1 cellular context compared by ENCODE assay signal in genomic region chr16:10946308-10946707, GRCh38.
TF ChIP-seq lines count a peak whose summit lies in the region.

No MANE protein-coding gene starts in this region.

TF ChIP-seq in SK-N-SH treated with all-trans-retinoic acid at 6 μM for 48 hours, 23 proteins besides CTCF, POLR2A, EP300 and RAD21 (continued from another document):
- TF ChIP-seq, protein P1, sequence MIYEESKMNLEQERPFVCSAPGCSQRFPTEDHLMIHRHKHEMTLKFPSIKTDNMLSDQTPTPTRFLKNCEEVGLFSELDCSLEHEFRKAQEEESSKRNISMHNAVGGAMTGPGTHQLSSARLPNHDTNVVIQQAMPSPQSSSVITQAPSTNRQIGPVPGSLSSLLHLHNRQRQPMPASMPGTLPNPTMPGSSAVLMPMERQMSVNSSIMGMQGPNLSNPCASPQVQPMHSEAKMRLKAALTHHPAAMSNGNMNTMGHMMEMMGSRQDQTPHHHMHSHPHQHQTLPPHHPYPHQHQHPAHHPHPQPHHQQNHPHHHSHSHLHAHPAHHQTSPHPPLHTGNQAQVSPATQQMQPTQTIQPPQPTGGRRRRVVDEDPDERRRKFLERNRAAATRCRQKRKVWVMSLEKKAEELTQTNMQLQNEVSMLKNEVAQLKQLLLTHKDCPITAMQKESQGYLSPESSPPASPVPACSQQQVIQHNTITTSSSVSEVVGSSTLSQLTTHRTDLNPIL (CRISPR knock-in tag; IDR thresholded peaks at IDR 0.05; ENCODE audit: low read depth), result no peak
- no peak for TF ChIP-seq ZNF70 (CRISPR knock-in tag; IDR thresholded peaks at IDR 0.05)
TF ChIP-seq in SK-N-SH treated with all-trans-retinoic acid at 6 μM for 48 hours: peak in this region for 0.
